10 cellular contexts compared by ENCODE assay signal in the genomic region with DNA sequence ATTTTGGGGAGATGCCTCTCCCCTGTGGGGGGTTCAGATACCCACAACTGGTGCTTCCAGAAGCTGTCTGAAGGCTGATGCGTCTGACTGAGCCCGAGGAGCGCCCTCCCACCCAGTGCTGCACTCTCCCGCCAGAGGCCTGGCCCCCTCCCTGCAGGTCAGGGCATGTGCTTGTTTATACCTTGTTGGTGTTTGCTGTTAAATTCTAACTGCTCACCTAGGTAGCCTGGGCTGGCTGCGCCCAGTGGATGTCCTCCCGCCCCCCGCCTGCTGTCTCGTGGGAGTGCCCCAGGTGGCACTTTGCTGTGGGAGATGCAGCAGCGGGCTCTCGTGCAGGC. TPM values are rescaled to one million over a fixed set of nuclear protein-coding genes. Genes with fewer than 3 reads are reported as not detected.
DNase-seq lines count a peak whose midpoint lies in the region; ATAC-seq and TF ChIP-seq lines count a peak whose summit lies in the region.
"Had no signal": no experiment of that assay in that cellular context is flagged by ENCODE, and none has a peak within 500 bp of the region (broad histone marks: within the 10 kb centered on the region; RNA-seq: fewer than 3 reads in every experiment).

No MANE protein-coding gene starts in this region.

- H3K4me3 ChIP-seq in AG04450 (ENCODE audit: low read depth, low read length) = no peak overlapping the region

- intact Hi-C loops in sciatic nerve (cut with DNase I) = no loop called here

- H3K9me3 Mint-ChIP-seq in central memory CD8-positive, alpha-beta T cell = no peaks in the 10 kb centered on the region

- POLR2A ChIA-PET in AG04450 (lab: Yijun Ruan, JAX) = no interaction called here

- no peaks in the 10 kb centered on the region; the same call in 1 of the 2 replicates for H3K9me3 ChIP-seq in AG04450 (ENCODE audit: control insufficient read depth, insufficient read depth, low read length)

- H3K27me3 Mint-ChIP-seq in central memory CD8-positive, alpha-beta T cell = no peaks in the 10 kb centered on the region

- H3K27me3 ChIP-seq in AG04450 (ENCODE audit: control insufficient read depth, insufficient read depth, low read length) = no peaks in the 10 kb centered on the region

- H3K4me1 Mint-ChIP-seq in central memory CD8-positive, alpha-beta T cell = peaks cover 98% of the 10 kb centered on the region

- CTCF ChIA-PET in AG04450 (lab: Charles Lee) = interaction anchor here (2.2 kb wide), 1 partner anchor 149 kb away, joined by 9 read pairs; no protein-coding TSS in a partner anchor

- peaks cover 60% of the 10 kb centered on the region for H3K36me3 Mint-ChIP-seq in central memory CD8-positive, alpha-beta T cell (ENCODE audit: insufficient read depth)

- H3K27ac Mint-ChIP-seq in central memory CD8-positive, alpha-beta T cell (ENCODE audit: low read depth) = peak overlapping the region; percentile 99

- no peak for DNase-seq in AG04450 (ENCODE audit: low read depth, low spot score)
- DNase-seq in NCI-H1105 (lab: John Stamatoyannopoulos, UW) = peak; percentile 50
- no peak for DNase-seq in central memory CD8-positive, alpha-beta T cell (ENCODE audit: low spot score in 2 of 2)
- no peak for DNase-seq in omental fat pad (ENCODE audit: low spot score)
- no peak for DNase-seq in LoVo (ENCODE audit: low spot score)
- no peak for DNase-seq in sciatic nerve (ENCODE audit: low spot score)
- no peak for DNase-seq in islet precursor cell
- DNase-seq: DMS153, NCI-H1694 treated with DMSO at 0.1 percent for 48 hours had no signal

- peak overlapping the region; percentile 96 for H3K4me3 Mint-ChIP-seq in central memory CD8-positive, alpha-beta T cell

- TF ChIP-seq CTCF in AG04450 (IDR thresholded peaks at IDR 0.05; ENCODE audit: low read depth, low read length) = no peak
- TF ChIP-seq CTCF in omental fat pad (IDR thresholded peaks at IDR 0.05) = no peak

- ATAC-seq in central memory CD8-positive, alpha-beta T cell (replicated peaks; ENCODE audit: extremely low read depth, poor library complexity, severe bottlenecking) = no peak
- peak; percentile 28 for ATAC-seq in omental fat pad (ENCODE audit: low FRiP score)
- no peak for ATAC-seq in HG02642 (IDR thresholded peaks at IDR 0.05; ENCODE audit: poor library complexity, unreplicated experiment)
- ATAC-seq in sciatic nerve = no peak

- peak overlapping the region; percentile 79 for H3K27ac ChIP-seq in AG04450 (ENCODE audit: low read depth, low read length)

RNA-seq across cellular contexts. Expression of a gene that starts 12.9 kb away (rescaled TPM):
- 16.8 and 17.4 TPM in 2 replicates for polyA plus RNA-seq in AG04450 (2011; rRNA removed)
- 13.3 and 16.2 TPM in 2 replicates for polyA minus RNA-seq in AG04450 (2011; rRNA and poly(A)+ RNA removed)
- 10 to 100 TPM; 49.7 to 67.5 (median 62.3) TPM for total RNA-seq in omental fat pad
- 85.9 TPM for total RNA-seq in sciatic nerve
